ENCODE assay signal across 8 cellular contexts in genomic region chr1:161159915-161160248, GRCh38. TPM values are rescaled to one million over a fixed set of nuclear protein-coding genes. Genes with fewer than 3 reads are reported as not detected.
A peak's percentile ranks its signal among the peaks of the same experiment; 100 is the strongest.
DNase-seq lines count a peak whose midpoint lies in the region; ATAC-seq and TF ChIP-seq lines count a peak whose summit lies in the region.

No MANE protein-coding gene starts in this region.

- in situ Hi-C loops in G401 (cut with HindIII; ENCODE audit: low sequenced_read_pairs) = no loop called here

- H3K36me3 ChIP-seq in RWPE2 (ENCODE audit: low read depth) (peaks cover 20% of the 10 kb centered on the region), psoas muscle (ENCODE audit: insufficient read depth in 1 of 2, low read depth in 1 of 2) (peaks cover 0 to 58% of the 10 kb centered on the region in 2 donors)

- TF ChIP-seq CTCF in GM12865 (IDR thresholded peaks at IDR 0.05; ENCODE audit: insufficient read depth, low read depth, low read length, missing control alignments) (no peak), RWPE2 (IDR thresholded peaks at IDR 0.05; ENCODE audit: poor library complexity, severe bottlenecking) (no peak), fibroblast of mammary gland (conservative IDR thresholded peaks at IDR 0.05; ENCODE audit: control insufficient read depth, insufficient read depth, low read depth, low read length) (no peak), psoas muscle (IDR thresholded peaks at IDR 0.05) (no peak)

- no peaks in the 10 kb centered on the region for H3K4me1 ChIP-seq in RWPE2 (ENCODE audit: insufficient read depth, poor library complexity, severe bottlenecking)
- peaks cover 15% of the 10 kb centered on the region for H3K4me1 ChIP-seq in psoas muscle

- no peak; the same call in 2 of the 3 replicates for ATAC-seq in RWPE2 (ENCODE audit: low read depth)
- no peak for ATAC-seq in psoas muscle
- ATAC-seq in HG03045 (IDR thresholded peaks at IDR 0.05; ENCODE audit: unreplicated experiment) = no peak
- no peak for ATAC-seq in GM21786 (IDR thresholded peaks at IDR 0.05; ENCODE audit: unreplicated experiment)

- H3K27me3 ChIP-seq in RWPE2 (ENCODE audit: insufficient read depth, poor library complexity, severe bottlenecking) (no peaks in the 10 kb centered on the region), psoas muscle (ENCODE audit: insufficient read depth in 3 of 3, low read length in 2 of 3) (no peaks in the 10 kb centered on the region)

- H3K4me3 ChIP-seq in GM12865 (ENCODE audit: low read depth, low read length) (peak overlapping the region; percentile 69), RWPE2 (ENCODE audit: severe bottlenecking) (peak overlapping the region; percentile 57), fibroblast of mammary gland (ENCODE audit: control insufficient read depth, low read depth, low read length) (peak overlapping the region; percentile 91), psoas muscle (peak overlapping the region; percentile 87)

- DNase-seq in GM12865 (ENCODE audit: low read depth) = peak; percentile 30
- no peak for DNase-seq in RWPE2 (ENCODE audit: low spot score)
- DNase-seq in fibroblast of mammary gland (ENCODE audit: low read depth) = no peak
- DNase-seq in psoas muscle = no peak
- no peak for DNase-seq in hepatic stellate cell (ENCODE audit: low spot score)
- no peak for DNase-seq in G401 (ENCODE audit: low spot score)

- 5 to 7% (median 6%) methylated on average over 11 of the region's 11 CpGs for WGBS in psoas muscle, 3 donors

- intact Hi-C loops in psoas muscle (cut with DNase I) = no loop called here

- H3K27ac ChIP-seq in RWPE2 (ENCODE audit: poor library complexity, severe bottlenecking) (peak overlapping the region; percentile 47), psoas muscle (peak overlapping the region; percentile 79)

- H3K9me3 ChIP-seq in RWPE2 (ENCODE audit: severe bottlenecking) = no peaks in the 10 kb centered on the region
- no peaks in the 10 kb centered on the region for H3K9me3 ChIP-seq in psoas muscle

RNA-seq across cellular contexts. Expression of gene USP21, which starts 0.6 kb away (rescaled TPM):
- total RNA-seq in psoas muscle = 10 to 100 TPM; 13.4 to 26.5 (median 23.2) TPM
- 10 to 100 TPM; 16.7 to 47.3 (median 22.9) TPM for polyA plus RNA-seq in psoas muscle
- total RNA-seq in G401 (2014; rRNA removed; shearing (Covaris generic)) = 3.3 and 8.3 TPM in 2 replicates

RNA-seq across cellular contexts. Expression of gene UFC1, which starts 6.1 kb away (rescaled TPM):
- total RNA-seq in psoas muscle = 10 to 100 TPM; 56.6 to 76.2 (median 63.9) TPM
- 100 to 1,000 TPM in 1 of 3 donors, 10 to 100 TPM in 2; 98.2 to 141 (median 99.6) TPM for polyA plus RNA-seq in psoas muscle
- total RNA-seq in G401 (2014; rRNA removed; shearing (Covaris generic)) = 70.8 and 72.9 TPM in 2 replicates

RNA-seq across cellular contexts. Expression of gene PPOX, which starts 6.3 kb away (rescaled TPM):
- total RNA-seq in psoas muscle = 10 to 100 TPM in 1 of 4 donors, 1 to 10 TPM in 3; 4.8 to 12.8 (median 6.9) TPM
- 10 to 100 TPM in 1 of 3 donors, 1 to 10 TPM in 2; 6.0 to 13.1 (median 7.5) TPM for polyA plus RNA-seq in psoas muscle
- 22.7 and 27.2 TPM in 2 replicates for total RNA-seq in G401 (2014; rRNA removed; shearing (Covaris generic))

RNA-seq across cellular contexts. Expression of gene B4GALT3, which starts 17.4 kb away (rescaled TPM):
- total RNA-seq in psoas muscle = 10 to 100 TPM; 16.3 to 32.8 (median 28.9) TPM
- 10 to 100 TPM; 29.3 to 48.1 (median 30.9) TPM for polyA plus RNA-seq in psoas muscle
- 19.4 and 27.9 TPM in 2 replicates for total RNA-seq in G401 (2014; rRNA removed; shearing (Covaris generic))

RNA-seq across cellular contexts. Expression of gene DEDD, which starts 27.4 kb away (rescaled TPM):
- 10 to 100 TPM; 30.4 to 70.8 (median 51.5) TPM for total RNA-seq in psoas muscle
- 10 to 100 TPM; 45.8 to 65.4 (median 63.5) TPM for polyA plus RNA-seq in psoas muscle
- 22.9 and 48.1 TPM in 2 replicates for total RNA-seq in G401 (2014; rRNA removed; shearing (Covaris generic))
